ENCODE assay signal across 2 cellular contexts in genomic region chr7:29189743-29190201, GRCh38.
TF ChIP-seq lines count a peak whose summit lies in the region.

No MANE protein-coding gene starts in this region.

TF ChIP-seq in GM23338, 12 proteins besides CTCF, POLR2A, EP300 and RAD21 (continued from another document):
- TF ChIP-seq ZNF462 (CRISPR knock-in tag; IDR thresholded peaks at IDR 0.05) (peak; percentile 79), STAT1 (IDR thresholded peaks at IDR 0.05; ENCODE audit: unreplicated experiment) (no peak), REST (IDR thresholded peaks at IDR 0.05; ENCODE audit: unreplicated experiment) (no peak), CREB1 (CRISPR knock-in tag; IDR thresholded peaks at IDR 0.05; ENCODE audit: low read depth) (peak; percentile 83), ZNF114 (CRISPR knock-in tag; IDR thresholded peaks at IDR 0.05) (peak; percentile 74; the same call in 1 of the 2 replicates), EZH2 (IDR thresholded peaks at IDR 0.05; ENCODE audit: low read depth, unreplicated experiment) (no peak), ETS1 (IDR thresholded peaks at IDR 0.05) (no peak), POLR2AphosphoS5 (IDR thresholded peaks at IDR 0.05; ENCODE audit: low read depth) (no peak)
TF ChIP-seq in GM23338: peak in this region for 3.

TF ChIP-seq in HepG2, 621 proteins besides CTCF, POLR2A, EP300 and RAD21 (continued from another document and continues in another):
- TF ChIP-seq KAT7 (CRISPR knock-in tag; IDR thresholded peaks at IDR 0.05; ENCODE audit: borderline replicate concordance) (no peak), ZNF709 (CRISPR knock-in tag; IDR thresholded peaks at IDR 0.05) (no peak), ZC3H4 (CRISPR knock-in tag; IDR thresholded peaks at IDR 0.05; ENCODE audit: borderline replicate concordance) (no peak), PTBP1 (IDR thresholded peaks at IDR 0.05; ENCODE audit: low read depth, low read length, poor library complexity, severe bottlenecking) (no peak), ZNF770 (CRISPR knock-in tag; IDR thresholded peaks at IDR 0.05) (peak; percentile 96), REXO4 (CRISPR knock-in tag; IDR thresholded peaks at IDR 0.05; ENCODE audit: borderline replicate concordance) (no peak), CREM (IDR thresholded peaks at IDR 0.05) (no peak), CREM (CRISPR knock-in tag; IDR thresholded peaks at IDR 0.05) (no peak), TBX2 (CRISPR knock-in tag; IDR thresholded peaks at IDR 0.05; ENCODE audit: borderline replicate concordance) (no peak), XBP1 (CRISPR knock-in tag; IDR thresholded peaks at IDR 0.05) (no peak), ATF6 (CRISPR knock-in tag; conservative IDR thresholded peaks at IDR 0.05) (no peak), CHD2 (IDR thresholded peaks at IDR 0.05; ENCODE audit: low read depth, low read length) (no peak), ESRRA (CRISPR knock-in tag; IDR thresholded peaks at IDR 0.05; ENCODE audit: low read depth) (peak; percentile 24; the same call in 1 of the 2 replicates), ZNF562 (CRISPR knock-in tag; IDR thresholded peaks at IDR 0.05; ENCODE audit: borderline replicate concordance) (no peak), ZNF224 (CRISPR knock-in tag; IDR thresholded peaks at IDR 0.05) (0 out of 2 replicates have a peak, but pooled peaks have one; percentile 65), ZNF614 (CRISPR knock-in tag; IDR thresholded peaks at IDR 0.05; ENCODE audit: borderline replicate concordance) (no peak), TEF (CRISPR knock-in tag; IDR thresholded peaks at IDR 0.05) (no peak), IKZF5 (CRISPR knock-in tag; IDR thresholded peaks at IDR 0.05) (no peak), ZBTB8A (CRISPR knock-in tag; IDR thresholded peaks at IDR 0.05; ENCODE audit: borderline replicate concordance, low read depth) (no peak), ZFY (CRISPR knock-in tag; IDR thresholded peaks at IDR 0.05) (no peak; the same call in 1 of the 2 replicates), HOMEZ (CRISPR knock-in tag; IDR thresholded peaks at IDR 0.05; ENCODE audit: low read depth) (no peak), ZNF362 (CRISPR knock-in tag; IDR thresholded peaks at IDR 0.05; ENCODE audit: borderline replicate concordance) (no peak; the same call in 1 of the 2 replicates), TFAP4 (IDR thresholded peaks at IDR 0.05; ENCODE audit: borderline replicate concordance, low read depth) (no peak), ZBTB38 (CRISPR knock-in tag; IDR thresholded peaks at IDR 0.05) (peak; percentile 80), ZNF282 (IDR thresholded peaks at IDR 0.05; ENCODE audit: partially characterized antibody) (no peak), BHLHE40 (IDR thresholded peaks at IDR 0.05; ENCODE audit: low read length) (no peak; the same call in 1 of the 2 replicates), XRCC5 (optimal IDR thresholded peaks at IDR 0.05; ENCODE audit: low read length) (peak; percentile 78), NONO (IDR thresholded peaks at IDR 0.05) (no peak), NONO (CRISPR knock-in tag; conservative IDR thresholded peaks at IDR 0.05) (0 out of 2 replicates have a peak, but pooled peaks have one; percentile 12), NCOR1 (IDR thresholded peaks at IDR 0.05; ENCODE audit: borderline replicate concordance, low read length) (no peak), MLXIP (CRISPR knock-in tag; IDR thresholded peaks at IDR 0.05; ENCODE audit: borderline replicate concordance) (no peak), PRPF4 (IDR thresholded peaks at IDR 0.05; ENCODE audit: low read depth, low read length, poor library complexity, severe bottlenecking) (no peak), ZNF550 (CRISPR knock-in tag; IDR thresholded peaks at IDR 0.05; ENCODE audit: borderline replicate concordance) (no peak), ZNF18 (CRISPR knock-in tag; IDR thresholded peaks at IDR 0.05; ENCODE audit: insufficient replicate concordance) (no peak), ZMAT5 (CRISPR knock-in tag; IDR thresholded peaks at IDR 0.05; ENCODE audit: borderline replicate concordance, low read depth) (no peak), FUBP1 (CRISPR knock-in tag; IDR thresholded peaks at IDR 0.05; ENCODE audit: borderline replicate concordance) (no peak), ZNF10 (CRISPR knock-in tag; IDR thresholded peaks at IDR 0.05; ENCODE audit: borderline replicate concordance, low read depth) (no peak), SMAD3 (CRISPR knock-in tag; IDR thresholded peaks at IDR 0.05) (no peak), ZFP91 (CRISPR knock-in tag; IDR thresholded peaks at IDR 0.05; ENCODE audit: borderline replicate concordance) (peak; percentile 50; the same call in 1 of the 2 replicates)
